8 cellular contexts compared by ENCODE assay signal in the genomic region with DNA sequence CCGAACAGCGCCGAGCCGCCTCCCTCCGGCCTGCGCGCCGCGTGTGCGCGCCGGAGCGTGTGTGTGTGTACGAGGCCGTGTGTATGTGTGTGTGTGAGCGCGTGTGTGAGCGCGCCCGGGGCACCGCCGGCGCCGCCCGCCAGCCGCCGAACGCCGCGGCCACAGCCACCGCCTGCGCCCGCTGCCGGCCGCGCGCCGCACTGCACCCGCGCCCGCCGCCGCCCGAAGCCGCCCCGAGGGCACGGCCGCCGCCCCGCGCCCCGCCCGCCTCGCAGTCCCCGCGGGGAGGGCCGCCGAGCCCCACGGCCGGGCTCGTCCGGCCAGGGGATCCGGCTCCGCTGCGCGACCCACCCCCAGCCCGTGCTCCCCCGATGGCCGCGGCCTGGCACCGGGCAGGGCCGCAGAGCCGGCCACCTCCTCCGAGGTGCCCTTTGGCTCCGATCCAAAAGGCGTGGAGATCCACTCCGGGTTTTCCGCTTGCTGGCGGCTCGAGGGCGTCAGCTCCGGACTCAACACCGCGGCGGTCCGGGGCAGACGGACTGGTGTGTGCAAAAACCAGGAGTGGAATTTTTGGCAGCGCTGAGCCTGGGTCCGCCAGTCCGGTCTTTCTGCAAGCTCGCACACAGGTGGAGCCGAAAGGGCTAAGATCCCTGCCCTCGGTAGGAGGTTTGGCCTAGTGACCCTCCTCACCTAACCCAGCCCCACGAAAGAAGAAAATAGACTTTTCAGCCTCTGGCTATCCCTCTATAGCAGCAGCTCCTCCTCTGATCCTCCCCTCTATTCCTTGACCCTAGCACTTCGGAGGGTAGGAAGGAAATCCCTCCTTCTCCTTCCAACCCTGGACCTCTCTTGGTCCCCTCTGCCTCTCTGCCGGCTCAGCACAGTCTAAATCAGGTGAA. TPM values are rescaled to one million over a fixed set of nuclear protein-coding genes. Genes with fewer than 3 reads are reported as not detected.
DNase-seq lines count a peak whose midpoint lies in the region; ATAC-seq and TF ChIP-seq lines count a peak whose summit lies in the region.

A gene with protein sequence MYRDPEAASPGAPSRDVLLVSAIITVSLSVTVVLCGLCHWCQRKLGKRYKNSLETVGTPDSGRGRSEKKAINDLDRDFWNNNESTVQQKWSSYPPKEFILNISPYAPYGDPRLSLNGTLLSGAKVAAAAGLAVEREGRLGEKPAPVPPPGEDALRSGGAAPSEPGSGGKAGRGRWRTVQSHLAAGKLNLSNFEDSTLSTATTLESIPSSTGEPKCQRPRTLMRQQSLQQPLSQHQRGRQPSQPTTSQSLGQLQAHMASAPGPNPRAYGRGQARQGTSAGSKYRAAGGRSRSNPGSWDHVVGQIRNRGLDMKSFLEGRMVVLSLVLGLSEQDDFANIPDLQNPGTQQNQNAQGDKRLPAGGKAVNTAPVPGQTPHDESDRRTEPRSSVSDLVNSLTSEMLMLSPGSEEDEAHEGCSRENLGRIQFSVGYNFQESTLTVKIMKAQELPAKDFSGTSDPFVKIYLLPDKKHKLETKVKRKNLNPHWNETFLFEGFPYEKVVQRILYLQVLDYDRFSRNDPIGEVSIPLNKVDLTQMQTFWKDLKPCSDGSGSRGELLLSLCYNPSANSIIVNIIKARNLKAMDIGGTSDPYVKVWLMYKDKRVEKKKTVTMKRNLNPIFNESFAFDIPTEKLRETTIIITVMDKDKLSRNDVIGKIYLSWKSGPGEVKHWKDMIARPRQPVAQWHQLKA (minus strand): TSS at position 47 of the 899 bp plus-strand sequence. CDS start 256 bp downstream, outside the sequence.

- POLR2A ChIA-PET in activated CD4-positive, alpha-beta T cell treated with anti-CD3 and anti-CD28 coated beads for 36 hours (lab: Charles Lee) = no interaction called here

- peaks cover 12% of the 10 kb centered on the region for H3K4me1 Mint-ChIP-seq in activated CD4-positive, alpha-beta T cell treated with anti-CD3 and anti-CD28 coated beads for 36 hours

- intact Hi-C loops in activated CD4-positive, alpha-beta T cell treated with anti-CD3 and anti-CD28 coated beads for 36 hours (cut with DNase I, micrococcal nuclease) = loop anchor here in 1 of 2 experiments (1.0 to 10.0 kb wide), 9 partner anchors 14 to 544 kb away; partner anchors contain the start of genes DDB1, FEN1, INCENP and SDHAF2

- peaks cover 57% of the 10 kb centered on the region for H3K27me3 ChIP-seq in kidney epithelial cell (ENCODE audit: control insufficient read depth, insufficient read depth, low read length)

- peaks cover 35% of the 10 kb centered on the region for H3K27me3 Mint-ChIP-seq in activated CD4-positive, alpha-beta T cell treated with anti-CD3 and anti-CD28 coated beads for 36 hours

- peak within 1 kb of the TSS; percentile 35 for H3K4me3 ChIP-seq in choroid plexus epithelial cell (ENCODE audit: low read depth, low read length)
- peak within 1 kb of the TSS; percentile 24 for H3K4me3 ChIP-seq in kidney epithelial cell (ENCODE audit: low read depth, low read length)

- TF ChIP-seq CTCF in choroid plexus epithelial cell (conservative IDR thresholded peaks at IDR 0.05; ENCODE audit: low read depth, low read length) (peak; percentile 31), kidney epithelial cell (IDR thresholded peaks at IDR 0.05; ENCODE audit: insufficient read depth, low read length, poor library complexity, severe bottlenecking) (no peak)

- no peaks in the 10 kb centered on the region for H3K36me3 ChIP-seq in kidney epithelial cell (ENCODE audit: control insufficient read depth, insufficient read depth, low read length)

- DNase-seq in AML-193 (lab: John Stamatoyannopoulos, UW) (peak; percentile 77 to 82), GM19240 (ENCODE audit: insufficient read length, low spot score) (peak; percentile 99), NCI-H510A (lab: John Stamatoyannopoulos, UW) (peak; percentile 94), choroid plexus epithelial cell (ENCODE audit: low read depth) (peak; percentile 98), kidney epithelial cell (ENCODE audit: low read depth) (peak; percentile 56)
- peak; percentile 97 for DNase-seq in activated CD4-positive, alpha-beta T cell treated with anti-CD3 and anti-CD28 coated beads for 36 hours
- DNase-seq in stimulated activated CD4-positive, alpha-beta T cell treated with anti-CD3 and anti-CD28 coated beads, Interleukin-15, amount 100 ng/mL, for 24 hours = peak; percentile 96

- H3K36me3 Mint-ChIP-seq in activated CD4-positive, alpha-beta T cell treated with anti-CD3 and anti-CD28 coated beads for 36 hours (ENCODE audit: low read depth) = no peaks in the 10 kb centered on the region

- CTCF ChIA-PET in activated CD4-positive, alpha-beta T cell treated with anti-CD3 and anti-CD28 coated beads for 36 hours (lab: Charles Lee) = interaction anchor here (0.5 to 1.3 kb wide), 6 partner anchors 12 to 542 kb away, joined by 3 to 5 read pairs (median 3); no protein-coding TSS in a partner anchor

- peak within 1 kb of the TSS; percentile 64 for H3K4me3 Mint-ChIP-seq in activated CD4-positive, alpha-beta T cell treated with anti-CD3 and anti-CD28 coated beads for 36 hours

- ATAC-seq in HG03442 (IDR thresholded peaks at IDR 0.05; ENCODE audit: unreplicated experiment) = peak; percentile 76
- ATAC-seq in activated CD4-positive, alpha-beta T cell treated with anti-CD3 and anti-CD28 coated beads for 36 hours = peak; percentile 91

- no peak within 1 kb of the TSS for H3K27ac Mint-ChIP-seq in activated CD4-positive, alpha-beta T cell treated with anti-CD3 and anti-CD28 coated beads for 36 hours

- no peaks in the 10 kb centered on the region for H3K9me3 Mint-ChIP-seq in activated CD4-positive, alpha-beta T cell treated with anti-CD3 and anti-CD28 coated beads for 36 hours (ENCODE audit: low read depth)

RNA-seq across cellular contexts. Expression of the gene that starts here (rescaled TPM):
- total RNA-seq in activated CD4-positive, alpha-beta T cell treated with anti-CD3 and anti-CD28 coated beads for 36 hours = under 1 TPM in 1 of 2 experiments, not detected in 1; 0.04 TPM
- 12.7 and 15.9 TPM in 2 replicates for total RNA-seq in kidney epithelial cell

Comparison
In these comparisons a context has a peak if more than half of its experiments do, and no peak if none do; other contexts are left out.
1. Peak in every context shown above with its lines: DNase-seq, ATAC-seq and H3K4me3 ChIP-seq.
2. RNA of the gene that starts here (total RNA-seq): 12.7 to 15.9 TPM in kidney epithelial cell; 0.04 TPM in activated CD4-positive, alpha-beta T cell treated with anti-CD3 and anti-CD28 coated beads for 36 hours; every median in the first group is over 10 times any median in the second.
3. Peak in DNase-seq and ATAC-seq in activated CD4-positive, alpha-beta T cell treated with anti-CD3 and anti-CD28 coated beads for 36 hours; RNA of the gene not detected or under 1 TPM.